In genomic region chr2:64679673-64680425, GRCh38 we compare ENCODE assay signal across 13 cellular contexts. TPM values are rescaled to one million over a fixed set of nuclear protein-coding genes. Genes with fewer than 3 reads are reported as not detected.
A peak's percentile ranks its signal among the peaks of the same experiment; 100 is the strongest.
DNase-seq lines count a peak whose midpoint lies in the region; ATAC-seq, FAIRE-seq and TF ChIP-seq lines count a peak whose summit lies in the region.
"Had no signal": no experiment of that assay in that cellular context is flagged by ENCODE, and none has a peak within 500 bp of the region (broad histone marks: within the 10 kb centered on the region; RNA-seq: fewer than 3 reads in every experiment).

No MANE protein-coding gene starts in this region.

- H2AFZ ChIP-seq in H1 (ENCODE audit: low read length): no peak overlapping the region

- FAIRE-seq in H1 (lab: Jason Lieb, UNC): no peak
- FAIRE-seq: GM12892 had no signal

- CTCF ChIA-PET in H1 (lab: Charles Lee; ENCODE audit: partially characterized antibody): interaction anchor here (1.3 kb wide), 1 partner anchor 179 kb away, joined by 4 read pairs; no protein-coding TSS in a partner anchor

- no peak overlapping the region for H3K56ac ChIP-seq in H1 (replicated peaks; ENCODE audit: insufficient read length, low read depth, low read length)

- no peaks in the 10 kb centered on the region for H3K79me2 ChIP-seq in H1 (ENCODE audit: control insufficient read depth in 1 of 2, insufficient read depth in 2 of 2, low read length in 2 of 2)

- H3K23ac ChIP-seq in H1 (ENCODE audit: insufficient read length): no peak overlapping the region

- peaks cover 58% of the 10 kb centered on the region for H3K4me1 Mint-ChIP-seq in stimulated activated naive CD8-positive, alpha-beta T cell treated with anti-CD3 and anti-CD28 coated beads, Interleukin-15, amount 100 ng/mL, for 72 hours

- H2BK120ac ChIP-seq in H1 (replicated peaks; ENCODE audit: low read depth, low read length): no peak overlapping the region

- no peak overlapping the region for H4K91ac ChIP-seq in H1 (replicated peaks; ENCODE audit: insufficient read length, low read length)

- H3K14ac ChIP-seq in H1 (ENCODE audit: insufficient read length): no peak overlapping the region

- peak overlapping the region; percentile 99 for H3K27ac ChIP-seq in SJCRH30
- no peak overlapping the region for H3K27ac ChIP-seq in H1 (ENCODE audit: low read depth, low read length)
- H3K27ac ChIP-seq: suprapubic skin had no signal

- no peak overlapping the region for H4K8ac ChIP-seq in H1 (ENCODE audit: extremely low read depth, insufficient read depth, low read length)

- peak overlapping the region; percentile 29 for H3K4ac ChIP-seq in H1 (replicated peaks; ENCODE audit: insufficient read length, low read depth, low read length)

- H3K9me3 Mint-ChIP-seq in stimulated activated naive CD8-positive, alpha-beta T cell treated with anti-CD3 and anti-CD28 coated beads, Interleukin-15, amount 100 ng/mL, for 72 hours: no peaks in the 10 kb centered on the region
- H3K9me3 Mint-ChIP-seq: activated CD4-positive, alpha-beta memory T cell treated with anti-CD3 and anti-CD28 coated beads, Interleukin-2, amount 10 ng/mL, durations not matched to agents 7 days and 5 days had no signal

- H3K27me3 Mint-ChIP-seq in stimulated activated naive CD8-positive, alpha-beta T cell treated with anti-CD3 and anti-CD28 coated beads, Interleukin-15, amount 100 ng/mL, for 72 hours: no peaks in the 10 kb centered on the region
- H3K27me3 Mint-ChIP-seq: activated CD4-positive, alpha-beta memory T cell treated with anti-CD3 and anti-CD28 coated beads, Interleukin-2, amount 10 ng/mL, durations not matched to agents 7 days and 5 days had no signal

- no peak overlapping the region for H2BK5ac ChIP-seq in H1 (ENCODE audit: low read depth, low read length)

- H3K79me1 ChIP-seq in H1 (ENCODE audit: low read depth, low read length): no peaks in the 10 kb centered on the region

- no peak for TF ChIP-seq CTCF in H1 (IDR thresholded peaks at IDR 0.05; ENCODE audit: control extremely low read depth in 1 of 3, insufficient read depth in 1 of 3, low read depth in 1 of 3, low read length in 3 of 3)

- WGBS in H1 (ENCODE audit: extremely low coverage in 1 of 2, insufficient coverage in 1 of 2, insufficient read length in 1 of 2, insufficient replicate concordance in 2 of 2, low coverage in 1 of 2, low lambda C conversion rate in 2 of 2, missing lambda C conversion rate in 1 of 2), 2 experiments: 89% methylated on average over 6 of the region's 6 CpGs; no CpG with 5 or more reads in 1 of the 2 experiments

- no peak for TF ChIP-seq RAD21 in H1 (IDR thresholded peaks at IDR 0.05 in 1 of 2, conservative IDR thresholded peaks at IDR 0.05 in 1 of 2; ENCODE audit: low read depth in 2 of 2, low read length in 2 of 2)

- no peak overlapping the region for H3K4me2 ChIP-seq in H1 (ENCODE audit: insufficient read depth in 1 of 2, low read depth in 2 of 2, low read length in 2 of 2)

- no peak overlapping the region for H2AK5ac ChIP-seq in H1 (ENCODE audit: low read depth, low read length)

- POLR2A ChIA-PET in H1 (lab: Charles Lee; ENCODE audit: partially characterized antibody): no interaction called here

- no peak overlapping the region for H2BK20ac ChIP-seq in H1 (ENCODE audit: low read length)

- H3K27me3 ChIP-seq in SJCRH30 (no peaks in the 10 kb centered on the region), H1 (replicated peaks in 1 of 4; ENCODE audit: control insufficient read depth in 3 of 4, extremely low read depth in 1 of 4, insufficient read depth in 3 of 4, low read length in 3 of 4) (no peaks in the 10 kb centered on the region)
- H3K27me3 ChIP-seq: suprapubic skin had no signal

- ATAC-seq in stimulated activated naive CD8-positive, alpha-beta T cell treated with anti-CD3 and anti-CD28 coated beads, Interleukin-15, amount 100 ng/mL, for 72 hours: no peak
- no peak for ATAC-seq in GM19035 (IDR thresholded peaks at IDR 0.05; ENCODE audit: unreplicated experiment)

- H3K9me3 ChIP-seq in SJCRH30 (replicated peaks) (no peaks in the 10 kb centered on the region), H1 (ENCODE audit: insufficient read depth in 2 of 2, low read depth in 1 of 2, low read length in 1 of 2) (no peaks in the 10 kb centered on the region)
- H3K9me3 ChIP-seq: suprapubic skin had no signal

- peak; percentile 22 for DNase-seq in activated CD8-positive, alpha-beta memory T cell treated with anti-CD3 and anti-CD28 coated beads, Interleukin-2, amount 50 U/mL, for 4 hours
- DNase-seq in activated CD8-positive, alpha-beta memory T cell treated with anti-CD3 and anti-CD28 coated beads for 24 hours: no peak
- peak; percentile 96 to 98 for DNase-seq in SJCRH30
- no peak for DNase-seq in H1 (ENCODE audit: low read depth in 1 of 2, low spot score in 2 of 2)
- DNase-seq in stimulated activated naive CD8-positive, alpha-beta T cell treated with anti-CD3 and anti-CD28 coated beads, Interleukin-15, amount 100 ng/mL, for 72 hours: no peak
- DNase-seq in NCI-H146 (lab: John Stamatoyannopoulos, UW): no peak
- no peak for DNase-seq in SKM-1 treated with dmso at 0.1 percent for 144 hours (lab: John Stamatoyannopoulos, UW; ENCODE audit: unreplicated experiment)
- DNase-seq: activated CD4-positive, alpha-beta memory T cell treated with anti-CD3 and anti-CD28 coated beads, Interleukin-2, amount 10 ng/mL, durations not matched to agents 7 days and 5 days; RPMI8226; T-helper 9 cell had no signal

- H3K4me1 ChIP-seq in SJCRH30: peaks cover 33% of the 10 kb centered on the region
- H3K4me1 ChIP-seq in H1 (replicated peaks in 1 of 4; ENCODE audit: control insufficient read depth in 3 of 4, insufficient read depth in 4 of 4, low read length in 3 of 4): peaks cover 0 to 3% (median 0%) of the 10 kb centered on the region in 4 experiments; a peak in 1 of 7 replicates

- no peak overlapping the region for H4K5ac ChIP-seq in H1 (ENCODE audit: insufficient read length, low read depth, low read length)

- H3K4me3 Mint-ChIP-seq in stimulated activated naive CD8-positive, alpha-beta T cell treated with anti-CD3 and anti-CD28 coated beads, Interleukin-15, amount 100 ng/mL, for 72 hours: peak overlapping the region; percentile 38 to 50
- H3K4me3 Mint-ChIP-seq: activated CD4-positive, alpha-beta memory T cell treated with anti-CD3 and anti-CD28 coated beads, Interleukin-2, amount 10 ng/mL, durations not matched to agents 7 days and 5 days had no signal

- TF ChIP-seq POLR2A in H1 (IDR thresholded peaks at IDR 0.05; ENCODE audit: control extremely low read depth in 1 of 2, low read depth in 2 of 2, low read length in 2 of 2): no peak

- H3K4me3 ChIP-seq in SJCRH30 (peak overlapping the region; percentile 34), H1 (ENCODE audit: extremely low read depth in 1 of 4, insufficient read depth in 2 of 4, low read depth in 3 of 4, low read length in 4 of 4) (no peak overlapping the region)
- H3K4me3 ChIP-seq: suprapubic skin had no signal

- no peak for TF ChIP-seq EP300 in H1 (IDR thresholded peaks at IDR 0.05; ENCODE audit: borderline replicate concordance in 1 of 2, low read depth in 2 of 2, low read length in 2 of 2)

- H3K18ac ChIP-seq in H1 (ENCODE audit: extremely low read depth, low read length): no peak overlapping the region

- H3K36me3 ChIP-seq in SJCRH30: no peaks in the 10 kb centered on the region
- no peaks in the 10 kb centered on the region for H3K36me3 ChIP-seq in H1 (ENCODE audit: control insufficient read depth in 2 of 4, insufficient read depth in 4 of 4, low read length in 3 of 4)
- H3K36me3 ChIP-seq: suprapubic skin had no signal

- H2BK15ac ChIP-seq in H1 (ENCODE audit: low read length): no peak overlapping the region

- H2BK12ac ChIP-seq in H1 (ENCODE audit: low read depth, low read length): no peak overlapping the region

- H3K9ac ChIP-seq in H1 (replicated peaks in 1 of 4; ENCODE audit: extremely low read depth in 1 of 4, low read depth in 3 of 4, low read length in 3 of 4): no peak overlapping the region

- H3K23me2 ChIP-seq in H1 (ENCODE audit: low read depth, low read length): no peaks in the 10 kb centered on the region

- no peaks in the 10 kb centered on the region for H4K20me1 ChIP-seq in H1 (replicated peaks in 1 of 2; ENCODE audit: control insufficient read depth in 1 of 2, insufficient read depth in 2 of 2, low read length in 2 of 2)

- no peak overlapping the region for H3K27ac Mint-ChIP-seq in stimulated activated naive CD8-positive, alpha-beta T cell treated with anti-CD3 and anti-CD28 coated beads, Interleukin-15, amount 100 ng/mL, for 72 hours
- H3K27ac Mint-ChIP-seq: activated CD4-positive, alpha-beta memory T cell treated with anti-CD3 and anti-CD28 coated beads, Interleukin-2, amount 10 ng/mL, durations not matched to agents 7 days and 5 days had no signal

TF ChIP-seq in H1, 55 proteins besides CTCF, POLR2A, EP300 and RAD21:
- TF ChIP-seq RNF2 (IDR thresholded peaks at IDR 0.05; ENCODE audit: borderline replicate concordance, low read depth, low read length, missing control alignments, poor library complexity, severe bottlenecking) (no peak), ZNF274 (IDR thresholded peaks at IDR 0.05; ENCODE audit: borderline replicate concordance, extremely low read depth, low read length) (no peak)

RNA-seq across cellular contexts. Expression of gene SERTAD2, which starts 26.1 kb away (rescaled TPM):
- total RNA-seq in SJCRH30 (2014; rRNA removed; shearing (Covaris generic)): 30.9 and 34.7 TPM in 2 replicates
- 4.5 and 5.7 TPM in 2 replicates for total RNA-seq in H1 (2021; fragmentation: NEBNext Ultra II Directional; extraction: Animal tissue kit (Norgen Biotek cat#: 25700))
- 2.9 and 3.5 TPM in 2 replicates for polyA plus RNA-seq in H1 (2011; rRNA removed)
- polyA plus RNA-seq in H1 (2011; cell fraction: cytosol; rRNA removed): 2.8 TPM
- 4.9 TPM for polyA plus RNA-seq in H1 (2011; cell fraction: nucleus; rRNA removed)
- polyA plus RNA-seq in H1 (2012, experiment 1 of 2): 3.8 to 5.6 TPM (median 4.6 TPM) in 4 replicates
- 0.83 TPM for polyA plus RNA-seq in H1 (2012, experiment 2 of 2)
- polyA plus RNA-seq in H1 (2013, experiment 1 of 2): 4.6 TPM
- polyA plus RNA-seq in H1 (2013, experiment 2 of 2): 4.4 TPM
- polyA minus RNA-seq in H1 (2011; rRNA and poly(A)+ RNA removed): 3.9 and 5.4 TPM in 2 replicates
- 4.2 TPM for polyA minus RNA-seq in H1 (2011; cell fraction: cytosol; rRNA and poly(A)+ RNA removed)
- polyA minus RNA-seq in H1 (2011; cell fraction: nucleus; rRNA and poly(A)+ RNA removed): 13.4 TPM

Comparison
In these comparisons a context has a peak if more than half of its experiments do, and no peak if none do; other contexts are left out.
1. DNase-seq: peak in activated CD8-positive, alpha-beta memory T cell treated with anti-CD3 and anti-CD28 coated beads, Interleukin-2, amount 50 U/mL, for 4 hours (single experiment) and SJCRH30 (2 of 2); none in activated CD8-positive, alpha-beta memory T cell treated with anti-CD3 and anti-CD28 coated beads for 24 hours (single experiment), H1 (0 of 2), stimulated activated naive CD8-positive, alpha-beta T cell treated with anti-CD3 and anti-CD28 coated beads, Interleukin-15, amount 100 ng/mL, for 72 hours (0 of 2), NCI-H146 (single experiment) and SKM-1 treated with dmso at 0.1 percent for 144 hours (single experiment).